8 cellular contexts compared by ENCODE assay signal in genomic region chr14:64504310-64504896, GRCh38. TPM values are rescaled to one million over a fixed set of nuclear protein-coding genes. Genes with fewer than 3 reads are reported as not detected.
DNase-seq lines count a peak whose midpoint lies in the region; ATAC-seq and TF ChIP-seq lines count a peak whose summit lies in the region.

A gene with protein sequence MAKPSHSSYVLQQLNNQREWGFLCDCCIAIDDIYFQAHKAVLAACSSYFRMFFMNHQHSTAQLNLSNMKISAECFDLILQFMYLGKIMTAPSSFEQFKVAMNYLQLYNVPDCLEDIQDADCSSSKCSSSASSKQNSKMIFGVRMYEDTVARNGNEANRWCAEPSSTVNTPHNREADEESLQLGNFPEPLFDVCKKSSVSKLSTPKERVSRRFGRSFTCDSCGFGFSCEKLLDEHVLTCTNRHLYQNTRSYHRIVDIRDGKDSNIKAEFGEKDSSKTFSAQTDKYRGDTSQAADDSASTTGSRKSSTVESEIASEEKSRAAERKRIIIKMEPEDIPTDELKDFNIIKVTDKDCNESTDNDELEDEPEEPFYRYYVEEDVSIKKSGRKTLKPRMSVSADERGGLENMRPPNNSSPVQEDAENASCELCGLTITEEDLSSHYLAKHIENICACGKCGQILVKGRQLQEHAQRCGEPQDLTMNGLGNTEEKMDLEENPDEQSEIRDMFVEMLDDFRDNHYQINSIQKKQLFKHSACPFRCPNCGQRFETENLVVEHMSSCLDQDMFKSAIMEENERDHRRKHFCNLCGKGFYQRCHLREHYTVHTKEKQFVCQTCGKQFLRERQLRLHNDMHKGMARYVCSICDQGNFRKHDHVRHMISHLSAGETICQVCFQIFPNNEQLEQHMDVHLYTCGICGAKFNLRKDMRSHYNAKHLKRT (plus strand): TSS chr14:64504770. CDS start chr14:64521505, 16,735 bp downstream.

- TF ChIP-seq CTCF in DND-41 (IDR thresholded peaks at IDR 0.05; ENCODE audit: borderline replicate concordance, extremely low read depth, low read length, poor library complexity, severe bottlenecking) (no peak), parathyroid adenoma (IDR thresholded peaks at IDR 0.05) (no peak), thyroid gland (IDR thresholded peaks at IDR 0.05) (no peak)

- H3K9ac ChIP-seq in DND-41 (ENCODE audit: low read depth, low read length): peak within 1 kb of the TSS; percentile 98
- peak within 1 kb of the TSS; percentile 84 for H3K9ac ChIP-seq in parathyroid adenoma

- H3K4me3 ChIP-seq in DND-41 (ENCODE audit: low read depth in 1 of 2, low read length in 2 of 2) (peak within 1 kb of the TSS; percentile 58 to 65), parathyroid adenoma (ENCODE audit: low read depth, low read length) (peak within 1 kb of the TSS; percentile 89), thyroid gland (replicated peaks in 1 of 3) (peak within 1 kb of the TSS; percentile 66 to 89 (median 79))

- ATAC-seq in DND-41 (ENCODE audit: insufficient read depth, low read depth): peak; percentile 59
- peak; percentile 69 for ATAC-seq in Right ventricle myocardium superior (ENCODE audit: poor library complexity)

- H3K79me2 ChIP-seq in DND-41 (ENCODE audit: insufficient read depth, low read length) (peaks cover 95% of the 10 kb centered on the region), parathyroid adenoma (peaks cover 25% of the 10 kb centered on the region)

- peaks cover 41% of the 10 kb centered on the region for H4K20me1 ChIP-seq in DND-41 (ENCODE audit: insufficient read depth, low read length)

- DNase-seq in DND-41: peak; percentile 88
- peak; percentile 78 for DNase-seq in HCEC 1CT
- peak; percentile 93 for DNase-seq in NCI-H1092 treated with DMSO at 0.1 percent for 48 hours (lab: John Stamatoyannopoulos, UW)
- peak; percentile 87 for DNase-seq in SW480 (ENCODE audit: low spot score)
- peak; percentile 77 for DNase-seq in activated naive CD8-positive, alpha-beta T cell treated with anti-CD3 and anti-CD28 coated beads, Interleukin-2, amount 50 U/mL, for 16 hours (ENCODE audit: low read depth, low spot score)
- DNase-seq in Right ventricle myocardium superior: peak; percentile 93
- peak; percentile 85 to 86 for DNase-seq in thyroid gland

- H3K9me3 ChIP-seq in DND-41 (ENCODE audit: insufficient read depth, low read length, severe bottlenecking) (no peaks in the 10 kb centered on the region), parathyroid adenoma (ENCODE audit: control insufficient read depth, low read length) (no peaks in the 10 kb centered on the region), thyroid gland (no peaks in the 10 kb centered on the region)

- H3K36me3 ChIP-seq in DND-41 (ENCODE audit: insufficient read depth, low read length): peaks cover 4% of the 10 kb centered on the region
- H3K36me3 ChIP-seq in parathyroid adenoma (ENCODE audit: control insufficient read depth, insufficient read depth, low read length): no peaks in the 10 kb centered on the region
- H3K36me3 ChIP-seq in thyroid gland: no peaks in the 10 kb centered on the region

- H3K27ac ChIP-seq in DND-41 (ENCODE audit: low read length) (peak within 1 kb of the TSS; percentile 97), parathyroid adenoma (peak within 1 kb of the TSS; percentile 97), thyroid gland (peak within 1 kb of the TSS; percentile 99 to 100 (median 99))

- 0% methylated on average over 1 to 39 of the region's 63 CpGs for WGBS in thyroid gland, 2 donors

- peak; percentile 42 to 89 for TF ChIP-seq POLR2A in thyroid gland (IDR thresholded peaks at IDR 0.05)

- H3K27me3 ChIP-seq in DND-41 (ENCODE audit: insufficient read depth, low read length, poor library complexity): no peaks in the 10 kb centered on the region
- H3K27me3 ChIP-seq in parathyroid adenoma (ENCODE audit: control insufficient read depth, insufficient read depth, low read length): no peaks in the 10 kb centered on the region
- no peaks in the 10 kb centered on the region for H3K27me3 ChIP-seq in thyroid gland

- intact Hi-C loops in Right ventricle myocardium superior (cut with DNase I) (no loop called here), thyroid gland (cut with DNase I) (no loop called here)

- H3K4me1 ChIP-seq in DND-41 (ENCODE audit: insufficient read depth, low read length) (peaks cover 72% of the 10 kb centered on the region), parathyroid adenoma (peaks cover 26% of the 10 kb centered on the region), thyroid gland (peaks cover 51 to 65% of the 10 kb centered on the region in 2 donors)

- H2AFZ ChIP-seq in DND-41 (ENCODE audit: low read depth, low read length): peak within 1 kb of the TSS; percentile 76
- H2AFZ ChIP-seq in parathyroid adenoma: peak within 1 kb of the TSS; percentile 99

- peak within 1 kb of the TSS; percentile 81 for H3K4me2 ChIP-seq in DND-41 (ENCODE audit: insufficient read depth, low read length)
- peak within 1 kb of the TSS; percentile 93 for H3K4me2 ChIP-seq in parathyroid adenoma (ENCODE audit: low read length)

RNA-seq across cellular contexts. Expression of the gene that starts here (rescaled TPM):
- 21.5 TPM for total RNA-seq in Right ventricle myocardium superior
- total RNA-seq in thyroid gland: 10 to 100 TPM; 44.5 to 72.0 (median 55.9) TPM

Comparison
In these comparisons a context has a peak if more than half of its experiments do, and no peak if none do; other contexts are left out.
1. Peak in every context shown above with its lines: DNase-seq, ATAC-seq, H3K4me3 ChIP-seq and H3K27ac ChIP-seq.